23 cellular contexts compared by ENCODE assay signal in the genomic region with DNA sequence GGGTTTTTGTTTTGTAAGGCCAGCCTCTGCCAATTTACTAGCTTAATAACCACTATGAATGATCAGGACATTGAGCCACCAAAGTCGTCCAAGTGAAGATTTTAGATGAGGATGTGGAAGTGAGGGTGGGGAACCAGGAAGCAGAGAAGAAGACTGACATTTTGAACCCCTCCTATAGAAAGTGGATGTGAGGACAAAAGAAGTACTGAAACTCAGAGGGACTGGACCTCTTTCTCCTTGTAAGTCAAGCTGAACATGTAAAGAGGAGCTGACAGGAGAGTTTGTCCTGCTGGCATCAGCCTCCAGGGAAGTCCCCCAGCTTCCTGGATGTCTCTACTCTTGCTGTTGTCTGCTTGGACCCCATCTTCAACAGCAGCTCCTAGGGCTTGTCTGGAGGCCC.
"Had no signal": no experiment of that assay in that cellular context is flagged by ENCODE, and none has a peak within 500 bp of the region (broad histone marks: within the 10 kb centered on the region; RNA-seq: fewer than 3 reads in every experiment).

No MANE protein-coding gene starts in this region.

- H3K27ac ChIP-seq: colonic mucosa, gastrocnemius medialis, heart right ventricle, ovary, right atrium auricular region, sigmoid colon, skin epidermis, suprapubic skin, thyroid gland had no signal

- H3K4me3 ChIP-seq: colonic mucosa, gastrocnemius medialis, heart right ventricle, ovary, right atrium auricular region, sigmoid colon, skin epidermis, suprapubic skin, thyroid gland had no signal

- H3K27ac Mint-ChIP-seq: endodermal cell; naive thymus-derived CD4-positive, alpha-beta T cell; type B pancreatic cell had no signal

- FAIRE-seq: endothelial cell of umbilical vein, islet of Langerhans, urothelium cell line had no signal

- H3K4me1 Mint-ChIP-seq: endodermal cell had no signal

- H3K36me3 ChIP-seq: colonic mucosa, gastrocnemius medialis, heart right ventricle, ovary, right atrium auricular region, sigmoid colon, suprapubic skin, thyroid gland had no signal

- H3K4me3 Mint-ChIP-seq: endodermal cell; naive thymus-derived CD4-positive, alpha-beta T cell; neural crest cell; type B pancreatic cell had no signal

- H3K9me3 ChIP-seq: colonic mucosa, gastrocnemius medialis, heart right ventricle, ovary, right atrium auricular region, sigmoid colon, suprapubic skin, thyroid gland had no signal

- DNase-seq: colonic mucosa; effector CD4-positive, alpha-beta T cell; endodermal cell; gastrocnemius medialis; heart right ventricle; hypothalamus; kidney glomerular epithelial cell; mesendoderm; naive thymus-derived CD4-positive, alpha-beta T cell; ovary; sigmoid colon; stimulated activated CD4-positive, alpha-beta T cell treated with anti-CD3 and anti-CD28 coated beads, Interleukin-2, amount 100 ng/mL, for 24 hours; stimulated activated CD4-positive, alpha-beta T cell treated with anti-CD3 and anti-CD28 coated beads, Interleukin-4, amount 100 ng/mL, for 4 hours; stimulated activated naive CD4-positive, alpha-beta T cell treated with Interleukin-2 at 50 U/mL for 16 hours; thyroid gland had no signal

- H3K4me1 ChIP-seq: colonic mucosa, gastrocnemius medialis, right atrium auricular region, sigmoid colon, suprapubic skin had no signal

- H3K36me3 Mint-ChIP-seq: naive thymus-derived CD4-positive, alpha-beta T cell had no signal

- H3K27me3 Mint-ChIP-seq: type B pancreatic cell had no signal

- H3K27me3 ChIP-seq: colonic mucosa, gastrocnemius medialis, heart right ventricle, ovary, right atrium auricular region, sigmoid colon, thyroid gland had no signal

- ATAC-seq: gastrocnemius medialis; heart right ventricle; naive thymus-derived CD4-positive, alpha-beta T cell had no signal
